In the genomic region with DNA sequence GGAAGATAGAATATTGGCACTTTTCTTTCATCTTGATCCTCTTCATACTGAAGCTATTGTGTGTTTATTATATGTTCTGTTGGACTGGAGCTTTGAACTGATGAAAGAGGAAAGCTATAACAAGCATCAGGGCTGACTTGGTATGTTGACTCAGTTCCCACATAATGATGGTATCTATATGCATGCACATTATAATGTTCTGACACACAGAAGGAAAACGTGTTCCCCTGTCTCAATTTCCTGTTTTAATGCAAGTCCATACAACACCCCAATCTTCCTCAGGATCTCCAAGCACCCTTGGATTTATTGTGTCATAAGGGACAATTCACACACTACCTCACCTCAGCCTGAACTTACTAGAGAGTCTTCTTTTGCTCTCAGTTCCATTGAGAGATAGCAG, we compare ENCODE assay signal across 21 cellular contexts. TPM values are rescaled to one million over a fixed set of nuclear protein-coding genes. Genes with fewer than 3 reads are reported as not detected.
DNase-seq lines count a peak whose midpoint lies in the region; ATAC-seq, FAIRE-seq and TF ChIP-seq lines count a peak whose summit lies in the region.
"Had no signal": no experiment of that assay in that cellular context is flagged by ENCODE, and none has a peak within 500 bp of the region (broad histone marks: within the 10 kb centered on the region; RNA-seq: fewer than 3 reads in every experiment).

No MANE protein-coding gene starts in this region.

- peak; percentile 61 for FAIRE-seq in H54 (lab: Jason Lieb, UNC)
- FAIRE-seq: D721Med, GM12892 had no signal

- intact Hi-C loops in spleen (cut with DNase I; ENCODE audit: low total_unique reads): no loop called here
- intact Hi-C loops in CD8-positive, alpha-beta T cell (cut with DNase I, micrococcal nuclease): no loop called here

- TF ChIP-seq CTCF in RWPE1 (conservative IDR thresholded peaks at IDR 0.05; ENCODE audit: low read depth) (no peak), epithelial cell of esophagus (IDR thresholded peaks at IDR 0.05; ENCODE audit: insufficient read depth, low read depth, low read length, missing control alignments) (no peak), spleen (IDR thresholded peaks at IDR 0.05 in 8 of 11, conservative IDR thresholded peaks at IDR 0.05 in 3 of 11) (no peak)
- TF ChIP-seq CTCF in CD8-positive, alpha-beta T cell (IDR thresholded peaks at IDR 0.05): no peak

- H3K4me3 ChIP-seq in epithelial cell of esophagus (ENCODE audit: low read length): no peak overlapping the region
- no peak overlapping the region for H3K4me3 ChIP-seq in spleen
- no peak overlapping the region for H3K4me3 ChIP-seq in CD8-positive, alpha-beta T cell (ENCODE audit: low read depth, low read length)
- H3K4me3 ChIP-seq: MG63 had no signal

- no peaks in the 10 kb centered on the region for H3K36me3 ChIP-seq in spleen
- H3K36me3 ChIP-seq in CD8-positive, alpha-beta T cell (ENCODE audit: insufficient read depth, low read length): no peaks in the 10 kb centered on the region
- H3K36me3 ChIP-seq: MG63 had no signal

- 19 to 56% (median 25%) methylated on average over 1 of the region's 1 CpG for WGBS in spleen, 5 donors

- H3K27ac ChIP-seq in RWPE1 (no peak overlapping the region), spleen (peak overlapping the region in 6 of 8 donors; percentile 44 to 72 (median 69))
- H3K27ac ChIP-seq in CD8-positive, alpha-beta T cell (ENCODE audit: low read depth, low read length): no peak overlapping the region

- H3K4me3 Mint-ChIP-seq in CD8-positive, alpha-beta T cell: no peak overlapping the region
- H3K4me3 Mint-ChIP-seq: CD4-positive, CD25-positive, alpha-beta regulatory T cell; H9 had no signal

- H3K27me3 Mint-ChIP-seq in CD8-positive, alpha-beta T cell (ENCODE audit: low read depth): peaks cover 4% of the 10 kb centered on the region

- CTCF ChIA-PET in RWPE1 (lab: Yijun Ruan, JAX): no interaction called here
- CTCF ChIA-PET in CD8-positive, alpha-beta T cell (lab: Charles Lee): no interaction called here

- peaks cover 10% of the 10 kb centered on the region for H3K4me1 Mint-ChIP-seq in CD8-positive, alpha-beta T cell (ENCODE audit: low read depth)

- H3K36me3 Mint-ChIP-seq in CD8-positive, alpha-beta T cell: no peaks in the 10 kb centered on the region
- H3K36me3 Mint-ChIP-seq: CD4-positive, CD25-positive, alpha-beta regulatory T cell had no signal

- DNase-seq in H54 (ENCODE audit: insufficient read length, low spot score) (no peak), RWPE1 (ENCODE audit: low spot score) (peak; percentile 29), epithelial cell of esophagus (ENCODE audit: low read depth) (peak; percentile 98), spleen (no peak)
- no peak for DNase-seq in CD8-positive, alpha-beta T cell
- DNase-seq: CD4-positive, CD25-positive, alpha-beta regulatory T cell; DMS79 treated with DMSO at 0.1 percent for 48 hours; GF-D8; H9; KG1; MG63; NCI-H1092; NCI-H2081 treated with DMSO at 0.1 percent for 48 hours; NCI-H510A treated with DMSO at 0.1 percent for 48 hours; NCI-H82; PC-3; SW 1271 had no signal

- no peaks in the 10 kb centered on the region for H3K9me3 ChIP-seq in spleen
- no peaks in the 10 kb centered on the region for H3K9me3 ChIP-seq in CD8-positive, alpha-beta T cell (ENCODE audit: low read length)
- H3K9me3 ChIP-seq: MG63 had no signal

- no peaks in the 10 kb centered on the region for H3K27me3 ChIP-seq in spleen (replicated peaks in 1 of 7)
- H3K27me3 ChIP-seq in CD8-positive, alpha-beta T cell (ENCODE audit: insufficient read depth, low read length): no peaks in the 10 kb centered on the region
- H3K27me3 ChIP-seq: MG63 had no signal

- peaks cover 0 to 24% (median 5%) of the 10 kb centered on the region in 6 donors for H3K4me1 ChIP-seq in spleen
- peaks cover 9% of the 10 kb centered on the region for H3K4me1 ChIP-seq in CD8-positive, alpha-beta T cell (ENCODE audit: insufficient read depth, low read length)

- TF ChIP-seq POLR2A in H54 (IDR thresholded peaks at IDR 0.05; ENCODE audit: low read depth, low read length) (no peak), spleen (IDR thresholded peaks at IDR 0.05) (no peak)

- ATAC-seq in CD8-positive, alpha-beta T cell: no peak
- ATAC-seq in HG03457 (IDR thresholded peaks at IDR 0.05; ENCODE audit: unreplicated experiment) (no peak), GM18858 (IDR thresholded peaks at IDR 0.05; ENCODE audit: unreplicated experiment) (no peak)
- ATAC-seq: PC-3 had no signal

- H3K27ac Mint-ChIP-seq in CD8-positive, alpha-beta T cell: no peak overlapping the region
- H3K27ac Mint-ChIP-seq: CD4-positive, CD25-positive, alpha-beta regulatory T cell; H9 had no signal

- POLR2A ChIA-PET in RWPE1 (lab: Yijun Ruan, JAX; ENCODE audit: low non-redundant PET): no interaction called here
- POLR2A ChIA-PET in CD8-positive, alpha-beta T cell (lab: Charles Lee): no interaction called here

- H3K9me3 Mint-ChIP-seq in CD8-positive, alpha-beta T cell: no peaks in the 10 kb centered on the region
- H3K9me3 Mint-ChIP-seq: CD4-positive, CD25-positive, alpha-beta regulatory T cell had no signal

RNA-seq across cellular contexts. Expression of a gene that starts 8.3 kb away (rescaled TPM):
- 10 to 100 TPM; 19.8 to 31.0 (median 28.8) TPM for total RNA-seq in spleen
- polyA plus RNA-seq in spleen: 10 to 100 TPM in 1 of 3 donors, 1 to 10 TPM in 2; 5.3 to 12.6 (median 7.3) TPM
- 1 to 10 TPM; 9.4 to 9.9 TPM for total RNA-seq in CD8-positive, alpha-beta T cell

Comparison
In these comparisons a context has a peak if more than half of its experiments do, and no peak if none do; other contexts are left out.
1. DNase-seq: peak in RWPE1 (single experiment) and epithelial cell of esophagus (single experiment); none in H54 (single experiment), spleen (single experiment) and CD8-positive, alpha-beta T cell (0 of 7).
2. H3K27ac ChIP-seq: peak in spleen (6 of 8); none in RWPE1 (single experiment) and CD8-positive, alpha-beta T cell (single experiment).